1 cellular context compared by ENCODE assay signal in the genomic region with DNA sequence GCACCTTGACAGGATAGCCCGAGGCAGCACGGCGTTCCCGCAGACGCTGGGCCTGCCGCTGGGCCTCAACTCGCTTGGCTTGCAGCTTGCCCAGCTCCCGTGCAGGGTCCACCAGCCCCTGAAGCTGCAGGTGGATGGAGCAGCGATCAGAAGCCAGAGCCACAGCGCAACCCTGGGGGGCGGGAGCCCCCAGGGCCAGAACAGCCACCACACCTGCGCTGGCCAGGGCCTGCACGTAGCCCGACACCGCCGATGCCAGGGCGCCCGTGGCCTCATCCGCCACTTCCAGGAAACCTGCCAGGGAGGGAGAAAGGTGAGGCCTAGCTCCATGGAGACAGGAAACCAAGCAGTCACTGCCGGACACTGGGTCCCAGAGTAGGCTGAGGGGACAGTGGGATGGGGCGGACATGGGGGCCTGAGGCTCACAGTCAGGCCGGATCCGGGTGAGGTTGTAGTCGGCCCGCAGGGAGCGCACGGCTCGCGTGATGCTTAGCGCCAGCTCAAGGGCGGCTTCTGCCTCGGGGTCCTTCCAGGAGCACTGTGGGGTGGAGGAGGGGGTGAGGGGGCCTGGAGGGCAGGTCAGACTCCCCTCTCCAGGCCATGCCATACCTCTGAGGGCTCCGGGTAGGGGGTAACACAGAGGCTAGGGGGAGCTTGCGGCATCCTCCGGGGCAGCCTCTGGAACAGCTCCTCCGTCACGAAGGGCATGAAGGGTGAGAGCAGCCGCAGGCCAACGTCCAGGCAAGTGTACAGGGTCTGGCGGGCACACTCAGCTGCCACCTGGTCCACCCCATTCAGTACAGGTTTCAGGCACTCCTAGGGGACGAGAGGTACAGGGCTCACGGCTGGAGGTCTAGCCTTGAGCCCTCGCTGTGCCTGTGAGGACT.
TF ChIP-seq lines count a peak whose summit lies in the region.

No MANE protein-coding gene starts in this region.

TF ChIP-seq in liver, 16 proteins besides CTCF, POLR2A, EP300 and RAD21 (continued from another document):
- TF ChIP-seq, protein P1, sequence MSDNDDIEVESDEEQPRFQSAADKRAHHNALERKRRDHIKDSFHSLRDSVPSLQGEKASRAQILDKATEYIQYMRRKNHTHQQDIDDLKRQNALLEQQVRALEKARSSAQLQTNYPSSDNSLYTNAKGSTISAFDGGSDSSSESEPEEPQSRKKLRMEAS (IDR thresholded peaks at IDR 0.05), result no peak
- TF ChIP-seq EGR1 (IDR thresholded peaks at IDR 0.05; ENCODE audit: low read depth in 2 of 2), result no peak
- no peak for TF ChIP-seq GABPA (IDR thresholded peaks at IDR 0.05 in 1 of 2, conservative IDR thresholded peaks at IDR 0.05 in 1 of 2)
- TF ChIP-seq, protein P2, sequence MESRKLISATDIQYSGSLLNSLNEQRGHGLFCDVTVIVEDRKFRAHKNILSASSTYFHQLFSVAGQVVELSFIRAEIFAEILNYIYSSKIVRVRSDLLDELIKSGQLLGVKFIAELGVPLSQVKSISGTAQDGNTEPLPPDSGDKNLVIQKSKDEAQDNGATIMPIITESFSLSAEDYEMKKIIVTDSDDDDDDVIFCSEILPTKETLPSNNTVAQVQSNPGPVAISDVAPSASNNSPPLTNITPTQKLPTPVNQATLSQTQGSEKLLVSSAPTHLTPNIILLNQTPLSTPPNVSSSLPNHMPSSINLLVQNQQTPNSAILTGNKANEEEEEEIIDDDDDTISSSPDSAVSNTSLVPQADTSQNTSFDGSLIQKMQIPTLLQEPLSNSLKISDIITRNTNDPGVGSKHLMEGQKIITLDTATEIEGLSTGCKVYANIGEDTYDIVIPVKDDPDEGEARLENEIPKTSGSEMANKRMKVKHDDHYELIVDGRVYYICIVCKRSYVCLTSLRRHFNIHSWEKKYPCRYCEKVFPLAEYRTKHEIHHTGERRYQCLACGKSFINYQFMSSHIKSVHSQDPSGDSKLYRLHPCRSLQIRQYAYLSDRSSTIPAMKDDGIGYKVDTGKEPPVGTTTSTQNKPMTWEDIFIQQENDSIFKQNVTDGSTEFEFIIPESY (IDR thresholded peaks at IDR 0.05), result no peak
- TF ChIP-seq JUND (IDR thresholded peaks at IDR 0.05), result no peak
- no peak for TF ChIP-seq FOXA2 (IDR thresholded peaks at IDR 0.05)
- TF ChIP-seq FOXA1 (IDR thresholded peaks at IDR 0.05), result no peak
- TF ChIP-seq, protein P3, sequence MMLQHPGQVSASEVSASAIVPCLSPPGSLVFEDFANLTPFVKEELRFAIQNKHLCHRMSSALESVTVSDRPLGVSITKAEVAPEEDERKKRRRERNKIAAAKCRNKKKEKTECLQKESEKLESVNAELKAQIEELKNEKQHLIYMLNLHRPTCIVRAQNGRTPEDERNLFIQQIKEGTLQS (IDR thresholded peaks at IDR 0.05), result no peak
- TF ChIP-seq, protein P4, sequence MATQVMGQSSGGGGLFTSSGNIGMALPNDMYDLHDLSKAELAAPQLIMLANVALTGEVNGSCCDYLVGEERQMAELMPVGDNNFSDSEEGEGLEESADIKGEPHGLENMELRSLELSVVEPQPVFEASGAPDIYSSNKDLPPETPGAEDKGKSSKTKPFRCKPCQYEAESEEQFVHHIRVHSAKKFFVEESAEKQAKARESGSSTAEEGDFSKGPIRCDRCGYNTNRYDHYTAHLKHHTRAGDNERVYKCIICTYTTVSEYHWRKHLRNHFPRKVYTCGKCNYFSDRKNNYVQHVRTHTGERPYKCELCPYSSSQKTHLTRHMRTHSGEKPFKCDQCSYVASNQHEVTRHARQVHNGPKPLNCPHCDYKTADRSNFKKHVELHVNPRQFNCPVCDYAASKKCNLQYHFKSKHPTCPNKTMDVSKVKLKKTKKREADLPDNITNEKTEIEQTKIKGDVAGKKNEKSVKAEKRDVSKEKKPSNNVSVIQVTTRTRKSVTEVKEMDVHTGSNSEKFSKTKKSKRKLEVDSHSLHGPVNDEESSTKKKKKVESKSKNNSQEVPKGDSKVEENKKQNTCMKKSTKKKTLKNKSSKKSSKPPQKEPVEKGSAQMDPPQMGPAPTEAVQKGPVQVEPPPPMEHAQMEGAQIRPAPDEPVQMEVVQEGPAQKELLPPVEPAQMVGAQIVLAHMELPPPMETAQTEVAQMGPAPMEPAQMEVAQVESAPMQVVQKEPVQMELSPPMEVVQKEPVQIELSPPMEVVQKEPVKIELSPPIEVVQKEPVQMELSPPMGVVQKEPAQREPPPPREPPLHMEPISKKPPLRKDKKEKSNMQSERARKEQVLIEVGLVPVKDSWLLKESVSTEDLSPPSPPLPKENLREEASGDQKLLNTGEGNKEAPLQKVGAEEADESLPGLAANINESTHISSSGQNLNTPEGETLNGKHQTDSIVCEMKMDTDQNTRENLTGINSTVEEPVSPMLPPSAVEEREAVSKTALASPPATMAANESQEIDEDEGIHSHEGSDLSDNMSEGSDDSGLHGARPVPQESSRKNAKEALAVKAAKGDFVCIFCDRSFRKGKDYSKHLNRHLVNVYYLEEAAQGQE (IDR thresholded peaks at IDR 0.05), result no peak
- TF ChIP-seq SP1 (IDR thresholded peaks at IDR 0.05), result no peak
